Comparison of ENCODE assay signal across 16 cellular contexts in the genomic region with DNA sequence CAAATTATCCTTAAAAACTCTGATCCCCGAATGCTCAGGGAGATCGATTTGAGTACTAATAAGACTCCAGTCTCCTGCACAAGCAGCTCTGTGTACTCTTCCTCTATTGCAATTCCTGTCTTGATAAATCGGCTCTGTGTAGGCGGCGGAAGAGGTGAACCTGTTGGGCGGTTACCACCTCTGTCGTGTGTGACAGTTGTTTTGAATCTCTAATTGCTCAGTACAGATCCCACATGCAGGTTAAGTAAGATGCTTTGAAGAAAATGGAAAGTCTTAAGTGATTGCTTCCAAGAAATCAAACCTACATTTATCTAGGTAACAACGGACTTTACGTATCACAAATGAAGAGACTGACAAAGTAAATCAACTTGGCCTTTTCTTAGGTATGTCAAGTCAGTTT. TPM values are rescaled to one million over a fixed set of nuclear protein-coding genes. Genes with fewer than 3 reads are reported as not detected.
DNase-seq lines count a peak whose midpoint lies in the region; ATAC-seq and TF ChIP-seq lines count a peak whose summit lies in the region.
"Had no signal": no experiment of that assay in that cellular context is flagged by ENCODE, and none has a peak within 500 bp of the region (broad histone marks: within the 10 kb centered on the region; RNA-seq: fewer than 3 reads in every experiment).

No MANE protein-coding gene starts in this region.

- peaks cover 0 to 10% (median 0%) of the 10 kb centered on the region in 3 experiments for H3K36me3 ChIP-seq in naive thymus-derived CD4-positive, alpha-beta T cell (ENCODE audit: control insufficient read depth in 2 of 3, insufficient read depth in 3 of 3, low read length in 3 of 3)
- H3K36me3 ChIP-seq in HAP-1 (replicated peaks): peaks cover 8% of the 10 kb centered on the region; the same call in 1 of the 2 replicates
- H3K36me3 ChIP-seq: breast epithelium had no signal

- no peaks in the 10 kb centered on the region for H3K27me3 ChIP-seq in naive thymus-derived CD4-positive, alpha-beta T cell (ENCODE audit: control insufficient read depth in 2 of 2, insufficient read depth in 2 of 2, low read length in 2 of 2)
- H3K27me3 ChIP-seq in HAP-1 (ENCODE audit: low read depth) (no peaks in the 10 kb centered on the region), H9 (ENCODE audit: insufficient read depth, low read length) (no peaks in the 10 kb centered on the region)
- H3K27me3 ChIP-seq: breast epithelium had no signal

- no peak overlapping the region for H3K4me2 ChIP-seq in H9 (ENCODE audit: insufficient read depth, insufficient read length, low read length)

- no peak overlapping the region for H2BK120ac ChIP-seq in H9 (ENCODE audit: low read depth, low read length, poor library complexity, severe bottlenecking)

- no peak overlapping the region for H3K56ac ChIP-seq in H9 (ENCODE audit: insufficient read length, low read depth, low read length)

- POLR2A ChIA-PET in naive thymus-derived CD4-positive, alpha-beta T cell (lab: Charles Lee): interaction anchor here (0.7 to 8.9 kb wide), 11 partner anchors 10 to 760 kb away, joined by 3 to 124 read pairs (median 7); a partner anchor contains a TSS

- intact Hi-C loops in naive thymus-derived CD4-positive, alpha-beta T cell (cut with micrococcal nuclease): loop anchor here (1.0 to 10.0 kb wide), 14 partner anchors 7 to 295 kb away; a partner anchor contains a TSS

- no peak overlapping the region for H2BK12ac ChIP-seq in H9 (ENCODE audit: insufficient read length, low read depth, low read length)

- TF ChIP-seq CTCF in H9 (conservative IDR thresholded peaks at IDR 0.05): no peak

- H3K9me3 Mint-ChIP-seq in activated T-cell treated with anti-CD3 and anti-CD28 coated beads, Interleukin-2, amount 50 U/mL, for 72 hours: no peaks in the 10 kb centered on the region
- H3K9me3 Mint-ChIP-seq in naive thymus-derived CD4-positive, alpha-beta T cell: no peaks in the 10 kb centered on the region
- H3K9me3 Mint-ChIP-seq in stimulated activated effector memory CD8-positive, alpha-beta T cell treated with anti-CD3 and anti-CD28 coated beads, Interleukin-12 subunit alpha, Interleukin-12 subunit beta, amount 100 ng/mL, for 72 hours: no peaks in the 10 kb centered on the region
- H3K9me3 Mint-ChIP-seq in H9: no peaks in the 10 kb centered on the region
- H3K9me3 Mint-ChIP-seq: activated B cell treated with CpG ODN at 0.5 μM for 24 hours had no signal

- H2BK15ac ChIP-seq in H9 (ENCODE audit: low read depth, low read length): no peak overlapping the region

- no peak overlapping the region for H3K14ac ChIP-seq in H9 (ENCODE audit: insufficient read depth, low read length)

- H3K4me3 ChIP-seq in naive thymus-derived CD4-positive, alpha-beta T cell (ENCODE audit: low read length): peak overlapping the region; percentile 35
- no peak overlapping the region for H3K4me3 ChIP-seq in HAP-1
- H3K4me3 ChIP-seq: breast epithelium, left ventricle myocardium inferior had no signal

- peak overlapping the region; percentile 58 for H3K27ac Mint-ChIP-seq in activated T-cell treated with anti-CD3 and anti-CD28 coated beads, Interleukin-2, amount 50 U/mL, for 72 hours
- H3K27ac Mint-ChIP-seq in naive thymus-derived CD4-positive, alpha-beta T cell: peak overlapping the region; percentile 91 to 99 (median 97)
- peak overlapping the region; percentile 7 for H3K27ac Mint-ChIP-seq in stimulated activated effector memory CD8-positive, alpha-beta T cell treated with anti-CD3 and anti-CD28 coated beads, Interleukin-12 subunit alpha, Interleukin-12 subunit beta, amount 100 ng/mL, for 72 hours
- H3K27ac Mint-ChIP-seq in H9: peak overlapping the region in 1 of 3 experiments; percentile 7; a peak in 1 of 7 replicates
- H3K27ac Mint-ChIP-seq: activated B cell treated with CpG ODN at 0.5 μM for 24 hours had no signal

- no peak overlapping the region for H3T11ph ChIP-seq in H9 (ENCODE audit: low read length)

- CTCF ChIA-PET in naive thymus-derived CD4-positive, alpha-beta T cell (lab: Charles Lee): interaction anchor here (0.6 to 3.8 kb wide), 10 partner anchors 10 to 125 kb away, joined by 3 to 46 read pairs (median 6); no protein-coding TSS in a partner anchor

- H2AK5ac ChIP-seq in H9 (ENCODE audit: insufficient read length, low read length): no peak overlapping the region

- DNase-seq in activated CD4-positive, CD25-positive, alpha-beta regulatory T cell treated with anti-CD3 and anti-CD28 coated beads, Interleukin-2, amount 50 U/mL, for 16 hours (ENCODE audit: low read depth, low spot score): peak; percentile 47
- DNase-seq in activated T-cell treated with anti-CD3 and anti-CD28 coated beads, Interleukin-2, amount 50 U/mL, for 72 hours: peak; percentile 65 to 77
- peak; percentile 14 to 90 (median 84) for DNase-seq in naive thymus-derived CD4-positive, alpha-beta T cell
- no peak for DNase-seq in stimulated activated effector memory CD8-positive, alpha-beta T cell treated with anti-CD3 and anti-CD28 coated beads, Interleukin-12 subunit alpha, Interleukin-12 subunit beta, amount 100 ng/mL, for 72 hours (ENCODE audit: low spot score in 2 of 2)
- DNase-seq in HAP-1 (ENCODE audit: low spot score in 2 of 2): no peak
- DNase-seq in NCI-H1092 treated with DMSO at 0.1 percent for 48 hours (lab: John Stamatoyannopoulos, UW): no peak
- DNase-seq in H9: no peak
- DNase-seq: activated B cell treated with CpG ODN at 0.5 μM for 24 hours, Calu3, hippocampal formation, left ventricle myocardium inferior, MV-4-11, NCI-H446 treated with DMSO at 0.1 percent for 48 hours, RPMI8226 had no signal

- H4K5ac ChIP-seq in H9 (ENCODE audit: insufficient read length, low read depth, low read length): no peak overlapping the region

- no peak overlapping the region for H3K4ac ChIP-seq in H9 (ENCODE audit: low read depth, low read length)

- H3K79me1 ChIP-seq in H9 (ENCODE audit: insufficient read depth, low read depth, low read length, poor library complexity, severe bottlenecking): no peaks in the 10 kb centered on the region

- peak overlapping the region; percentile 59 to 70 for H3K4me3 Mint-ChIP-seq in activated T-cell treated with anti-CD3 and anti-CD28 coated beads, Interleukin-2, amount 50 U/mL, for 72 hours
- peak overlapping the region; percentile 64 to 89 (median 79) for H3K4me3 Mint-ChIP-seq in naive thymus-derived CD4-positive, alpha-beta T cell
- no peak overlapping the region for H3K4me3 Mint-ChIP-seq in stimulated activated effector memory CD8-positive, alpha-beta T cell treated with anti-CD3 and anti-CD28 coated beads, Interleukin-12 subunit alpha, Interleukin-12 subunit beta, amount 100 ng/mL, for 72 hours
- H3K4me3 Mint-ChIP-seq in H9: no peak overlapping the region
- H3K4me3 Mint-ChIP-seq: activated B cell treated with CpG ODN at 0.5 μM for 24 hours had no signal

- WGBS in H9 (ENCODE audit: extremely low coverage, insufficient read length, low lambda C conversion rate): no CpG with 5 or more reads among the region's 9 CpGs

- no peaks in the 10 kb centered on the region for H3K27me3 Mint-ChIP-seq in activated T-cell treated with anti-CD3 and anti-CD28 coated beads, Interleukin-2, amount 50 U/mL, for 72 hours (ENCODE audit: low read depth)
- H3K27me3 Mint-ChIP-seq in naive thymus-derived CD4-positive, alpha-beta T cell: no peaks in the 10 kb centered on the region
- no peaks in the 10 kb centered on the region for H3K27me3 Mint-ChIP-seq in H9 (ENCODE audit: low read depth)
- H3K27me3 Mint-ChIP-seq: activated B cell treated with CpG ODN at 0.5 μM for 24 hours had no signal

- H3K4me1 ChIP-seq in naive thymus-derived CD4-positive, alpha-beta T cell (ENCODE audit: control insufficient read depth in 2 of 2, insufficient read depth in 2 of 2, low read length in 2 of 2): peaks cover 0 to 48% of the 10 kb centered on the region in 2 donors
- no peaks in the 10 kb centered on the region for H3K4me1 ChIP-seq in HAP-1
- no peaks in the 10 kb centered on the region for H3K4me1 ChIP-seq in H9 (ENCODE audit: insufficient read depth, low read length)
- H3K4me1 ChIP-seq: breast epithelium had no signal

- H4K91ac ChIP-seq in H9 (ENCODE audit: insufficient read length, low read depth, low read length): no peak overlapping the region

- H3K36me3 Mint-ChIP-seq in activated T-cell treated with anti-CD3 and anti-CD28 coated beads, Interleukin-2, amount 50 U/mL, for 72 hours (ENCODE audit: insufficient read depth in 2 of 2): peaks cover 0 to 5% of the 10 kb centered on the region in 2 donors
- peaks cover 4 to 15% (median 7%) of the 10 kb centered on the region in 5 donors for H3K36me3 Mint-ChIP-seq in naive thymus-derived CD4-positive, alpha-beta T cell
- H3K36me3 Mint-ChIP-seq in stimulated activated effector memory CD8-positive, alpha-beta T cell treated with anti-CD3 and anti-CD28 coated beads, Interleukin-12 subunit alpha, Interleukin-12 subunit beta, amount 100 ng/mL, for 72 hours: peaks cover 30% of the 10 kb centered on the region
- H3K36me3 Mint-ChIP-seq in H9 (ENCODE audit: insufficient read depth in 1 of 3, low read depth in 3 of 3): peaks cover under 1 to 29% (median 17%) of the 10 kb centered on the region in 3 experiments; a peak in 5 of 7 replicates

- H3K79me2 ChIP-seq in H9 (ENCODE audit: insufficient read depth, low read length): no peaks in the 10 kb centered on the region

- peak; percentile 95 for ATAC-seq in activated T-cell treated with anti-CD3 and anti-CD28 coated beads, Interleukin-2, amount 50 U/mL, for 72 hours (replicated peaks in 1 of 2)
- ATAC-seq in naive thymus-derived CD4-positive, alpha-beta T cell: peak; percentile 93
- ATAC-seq in stimulated activated effector memory CD8-positive, alpha-beta T cell treated with anti-CD3 and anti-CD28 coated beads, Interleukin-12 subunit alpha, Interleukin-12 subunit beta, amount 100 ng/mL, for 72 hours: peak; percentile 60

- no peak overlapping the region for H2AFZ ChIP-seq in H9 (ENCODE audit: low read length)

- peak overlapping the region; percentile 83 for H3K27ac ChIP-seq in naive thymus-derived CD4-positive, alpha-beta T cell (ENCODE audit: low read depth, low read length)
- H3K27ac ChIP-seq in H9 (ENCODE audit: insufficient read length, low read depth, low read length): no peak overlapping the region
- H3K27ac ChIP-seq: breast epithelium, epithelial cell of prostate, left ventricle myocardium inferior had no signal

- no peak overlapping the region for H2BK5ac ChIP-seq in H9 (ENCODE audit: insufficient read length, low read length)

- H3K4me1 Mint-ChIP-seq in activated T-cell treated with anti-CD3 and anti-CD28 coated beads, Interleukin-2, amount 50 U/mL, for 72 hours (ENCODE audit: low read depth): peaks cover 48% of the 10 kb centered on the region
- H3K4me1 Mint-ChIP-seq in naive thymus-derived CD4-positive, alpha-beta T cell: peaks cover 23 to 58% (median 52%) of the 10 kb centered on the region in 7 donors
- no peaks in the 10 kb centered on the region for H3K4me1 Mint-ChIP-seq in stimulated activated effector memory CD8-positive, alpha-beta T cell treated with anti-CD3 and anti-CD28 coated beads, Interleukin-12 subunit alpha, Interleukin-12 subunit beta, amount 100 ng/mL, for 72 hours
- peaks cover 2 to 3% of the 10 kb centered on the region in 2 experiments; a peak in 2 of 4 replicates for H3K4me1 Mint-ChIP-seq in H9
- H3K4me1 Mint-ChIP-seq: activated B cell treated with CpG ODN at 0.5 μM for 24 hours had no signal

- H4K8ac ChIP-seq in H9 (replicated peaks; ENCODE audit: insufficient read length, low read depth, low read length): no peak overlapping the region

- H2BK20ac ChIP-seq in H9 (ENCODE audit: low read depth, low read length, poor library complexity, severe bottlenecking): no peak overlapping the region

- H4K20me1 ChIP-seq in H9 (ENCODE audit: control insufficient read depth, insufficient read depth, insufficient read length): no peaks in the 10 kb centered on the region

- H3K9me3 ChIP-seq in naive thymus-derived CD4-positive, alpha-beta T cell (ENCODE audit: control insufficient read depth in 2 of 3, low read length in 3 of 3): no peaks in the 10 kb centered on the region
- H3K9me3 ChIP-seq in HAP-1 (no peaks in the 10 kb centered on the region; the same call in 1 of the 2 replicates), H9 (ENCODE audit: control insufficient read depth, low read depth, low read length) (no peaks in the 10 kb centered on the region)
- H3K9me3 ChIP-seq: breast epithelium, left ventricle myocardium inferior had no signal

- H3K23ac ChIP-seq in H9 (ENCODE audit: insufficient read length, low read depth, low read length): no peak overlapping the region

- no peaks in the 10 kb centered on the region for H3K23me2 ChIP-seq in H9 (ENCODE audit: insufficient read length, low read depth, low read length, poor library complexity, severe bottlenecking)

- in situ Hi-C loops in HAP-1 (cut with MboI; ENCODE audit: low sequenced_read_pairs): no loop called here

- no peak overlapping the region for H3K9ac ChIP-seq in H9 (ENCODE audit: extremely low read depth, insufficient read length, low read length)

- H3K18ac ChIP-seq in H9 (ENCODE audit: insufficient read length, low read depth, low read length): no peak overlapping the region

RNA-seq across cellular contexts. Expression of a gene that starts 35.5 kb away (rescaled TPM):
- total RNA-seq in activated T-cell treated with anti-CD3 and anti-CD28 coated beads, Interleukin-2, amount 50 U/mL, for 72 hours: 10 to 100 TPM; 55.3 to 58.2 TPM
- 10 to 100 TPM in 4 of 5 experiments, 1 to 10 TPM in 1; 9.5 to 47.3 (median 18.5) TPM for total RNA-seq in naive thymus-derived CD4-positive, alpha-beta T cell
- 10 to 100 TPM; 31.6 to 52.7 TPM for polyA plus RNA-seq in naive thymus-derived CD4-positive, alpha-beta T cell
- 42.3 and 50.3 TPM in 2 replicates for total RNA-seq in H9 (2021)

Comparison
In these comparisons a context has a peak if more than half of its experiments do, and no peak if none do; other contexts are left out.
1. DNase-seq: peak in activated CD4-positive, CD25-positive, alpha-beta regulatory T cell treated with anti-CD3 and anti-CD28 coated beads, Interleukin-2, amount 50 U/mL, for 16 hours (single experiment), activated T-cell treated with anti-CD3 and anti-CD28 coated beads, Interleukin-2, amount 50 U/mL, for 72 hours (2 of 2) and naive thymus-derived CD4-positive, alpha-beta T cell (9 of 9); none in stimulated activated effector memory CD8-positive, alpha-beta T cell treated with anti-CD3 and anti-CD28 coated beads, Interleukin-12 subunit alpha, Interleukin-12 subunit beta, amount 100 ng/mL, for 72 hours (0 of 2), HAP-1 (0 of 2), NCI-H1092 treated with DMSO at 0.1 percent for 48 hours (single experiment) and H9 (single experiment).
2. H3K4me3 Mint-ChIP-seq: peak in activated T-cell treated with anti-CD3 and anti-CD28 coated beads, Interleukin-2, amount 50 U/mL, for 72 hours (2 of 2) and naive thymus-derived CD4-positive, alpha-beta T cell (10 of 10); none in stimulated activated effector memory CD8-positive, alpha-beta T cell treated with anti-CD3 and anti-CD28 coated beads, Interleukin-12 subunit alpha, Interleukin-12 subunit beta, amount 100 ng/mL, for 72 hours (single experiment) and H9 (0 of 2).
3. Peak in every context shown above with its lines, with median percentiles within 50 percentile points of each other: ATAC-seq.